Comparison of ENCODE assay signal across 1 cellular context in genomic region chr22:17873804-17874203, GRCh38.
TF ChIP-seq lines count a peak whose summit lies in the region.

No MANE protein-coding gene starts in this region.

TF ChIP-seq in IMR-90, 13 proteins besides CTCF, POLR2A, EP300 and RAD21:
- TF ChIP-seq MXI1 (IDR thresholded peaks at IDR 0.05; ENCODE audit: borderline replicate concordance, low read depth, low read length) (no peak), NFE2L2 (IDR thresholded peaks at IDR 0.05; ENCODE audit: low read depth, low read length) (no peak), MAFK (IDR thresholded peaks at IDR 0.05; ENCODE audit: low read depth, low read length) (no peak), MAZ (IDR thresholded peaks at IDR 0.05; ENCODE audit: borderline replicate concordance, low read depth, low read length) (no peak), SMC3 (IDR thresholded peaks at IDR 0.05; ENCODE audit: low read depth, low read length) (no peak), BHLHE40 (IDR thresholded peaks at IDR 0.05; ENCODE audit: low read depth, low read length) (no peak)
- TF ChIP-seq, protein P1, sequence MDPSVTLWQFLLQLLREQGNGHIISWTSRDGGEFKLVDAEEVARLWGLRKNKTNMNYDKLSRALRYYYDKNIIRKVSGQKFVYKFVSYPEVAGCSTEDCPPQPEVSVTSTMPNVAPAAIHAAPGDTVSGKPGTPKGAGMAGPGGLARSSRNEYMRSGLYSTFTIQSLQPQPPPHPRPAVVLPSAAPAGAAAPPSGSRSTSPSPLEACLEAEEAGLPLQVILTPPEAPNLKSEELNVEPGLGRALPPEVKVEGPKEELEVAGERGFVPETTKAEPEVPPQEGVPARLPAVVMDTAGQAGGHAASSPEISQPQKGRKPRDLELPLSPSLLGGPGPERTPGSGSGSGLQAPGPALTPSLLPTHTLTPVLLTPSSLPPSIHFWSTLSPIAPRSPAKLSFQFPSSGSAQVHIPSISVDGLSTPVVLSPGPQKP (IDR thresholded peaks at IDR 0.05; ENCODE audit: borderline replicate concordance, low read depth, low read length): no peak
- TF ChIP-seq, protein P2, sequence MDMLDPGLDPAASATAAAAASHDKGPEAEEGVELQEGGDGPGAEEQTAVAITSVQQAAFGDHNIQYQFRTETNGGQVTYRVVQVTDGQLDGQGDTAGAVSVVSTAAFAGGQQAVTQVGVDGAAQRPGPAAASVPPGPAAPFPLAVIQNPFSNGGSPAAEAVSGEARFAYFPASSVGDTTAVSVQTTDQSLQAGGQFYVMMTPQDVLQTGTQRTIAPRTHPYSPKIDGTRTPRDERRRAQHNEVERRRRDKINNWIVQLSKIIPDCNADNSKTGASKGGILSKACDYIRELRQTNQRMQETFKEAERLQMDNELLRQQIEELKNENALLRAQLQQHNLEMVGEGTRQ (IDR thresholded peaks at IDR 0.05; ENCODE audit: low read depth, low read length): no peak
